In genomic region chr6:56962451-56962850, GRCh38 we compare ENCODE assay signal across 20 cellular contexts. TPM values are rescaled to one million over a fixed set of nuclear protein-coding genes. Genes with fewer than 3 reads are reported as not detected.
DNase-seq lines count a peak whose midpoint lies in the region; ATAC-seq and TF ChIP-seq lines count a peak whose summit lies in the region.
"Had no signal": no experiment of that assay in that cellular context is flagged by ENCODE, and none has a peak within 500 bp of the region (broad histone marks: within the 10 kb centered on the region; RNA-seq: fewer than 3 reads in every experiment).

No MANE protein-coding gene starts in this region.

- RAD21 ChIA-PET in HCT116 (lab: Charles Lee; ENCODE audit: low non-redundant PET in 1 of 2, low total read pairs in 2 of 2, uncharacterized antibody in 2 of 2, unreplicated experiment in 2 of 2) = no interaction called here

- H3K27ac ChIP-seq in HCT116 (ENCODE audit: low read depth, low read length) = no peak overlapping the region
- H3K27ac ChIP-seq: BLaER1 had no signal

- no peaks in the 10 kb centered on the region for H3K27me3 ChIP-seq in HCT116 (ENCODE audit: insufficient read depth, low read length)
- H3K27me3 ChIP-seq: BLaER1 had no signal

- CTCF ChIA-PET in HCT116 (lab: Charles Lee) = interaction anchor here (4.5 kb wide), 1 partner anchor 59 kb away, joined by 43 read pairs; no protein-coding TSS in a partner anchor

- H3K79me2 ChIP-seq in HCT116 (ENCODE audit: insufficient read depth, low read length) = no peaks in the 10 kb centered on the region

- TF ChIP-seq RAD21 in HCT116 (IDR thresholded peaks at IDR 0.05; ENCODE audit: low read depth) = no peak

- TF ChIP-seq POLR2A in HCT116 (IDR thresholded peaks at IDR 0.05; ENCODE audit: borderline replicate concordance, extremely low read depth, insufficient read depth, insufficient read length) = no peak

- H2AFZ ChIP-seq in HCT116 (ENCODE audit: low read depth, low read length, poor library complexity, severe bottlenecking) = no peak overlapping the region

- BruUV-seq in HCT116 (replicated peaks; lab: Mats Ljungman, UMichigan) = no TSS peak

- H3K4me1 ChIP-seq in HCT116 (ENCODE audit: control insufficient read depth in 1 of 2, insufficient read depth in 2 of 2, low read length in 2 of 2) = peaks cover 3 to 40% of the 10 kb centered on the region in 2 experiments; a peak in 3 of 4 replicates
- H3K4me1 ChIP-seq: BLaER1 had no signal

- H3K4me3 ChIP-seq in HCT116 (replicated peaks in 1 of 2; ENCODE audit: low read depth in 1 of 2, low read length in 2 of 2) = no peak overlapping the region
- H3K4me3 ChIP-seq: BLaER1 had no signal

- TF ChIP-seq CTCF in HCT116 (IDR thresholded peaks at IDR 0.05 in 2 of 3, conservative IDR thresholded peaks at IDR 0.05 in 1 of 3; ENCODE audit: borderline replicate concordance in 1 of 3, insufficient read depth in 1 of 3, low read depth in 2 of 3, low read length in 2 of 3) = no peak

- ATAC-seq in HCT116 = peak; percentile 46
- no peak for ATAC-seq in GM18858 (IDR thresholded peaks at IDR 0.05; ENCODE audit: unreplicated experiment)
- ATAC-seq in sciatic nerve = no peak
- no peak for ATAC-seq in GM19023 (IDR thresholded peaks at IDR 0.05; ENCODE audit: unreplicated experiment)
- ATAC-seq: CD8-positive, alpha-beta T cell; PC-3; T-cell had no signal

- no peaks in the 10 kb centered on the region for H4K20me1 ChIP-seq in HCT116 (ENCODE audit: insufficient read depth)
- H4K20me1 ChIP-seq: BLaER1 had no signal

- no peaks in the 10 kb centered on the region for H3K9me2 ChIP-seq in HCT116 (ENCODE audit: insufficient read depth)

- no peaks in the 10 kb centered on the region for H3K9me3 ChIP-seq in HCT116 (ENCODE audit: control insufficient read depth in 1 of 2, insufficient read depth in 1 of 2, low read depth in 1 of 2, low read length in 2 of 2)
- H3K9me3 ChIP-seq: BLaER1 had no signal

- intact Hi-C loops in HCT116 (cut with micrococcal nuclease) (no loop called here), sciatic nerve (cut with DNase I) (no loop called here)

- POLR2A ChIA-PET in HCT116 (lab: Charles Lee) = no interaction called here

- H3K36me3 ChIP-seq in HCT116 (ENCODE audit: control insufficient read depth in 1 of 2, insufficient read depth in 2 of 2, low read length in 2 of 2) = no peaks in the 10 kb centered on the region
- H3K36me3 ChIP-seq: BLaER1 had no signal

- peak overlapping the region; percentile 3; the same call in 1 of the 2 replicates for H3K4me2 ChIP-seq in HCT116 (ENCODE audit: low read length)
- H3K4me2 ChIP-seq: BLaER1 had no signal

- H3K9ac ChIP-seq in HCT116 (ENCODE audit: low read length) = no peak overlapping the region
- H3K9ac ChIP-seq: BLaER1 had no signal

- peak; percentile 54 for DNase-seq in EH (ENCODE audit: low read depth)
- DNase-seq in HCT116 (ENCODE audit: low read depth, low spot score) = no peak
- peak; percentile 13 for DNase-seq in NCI-H69 (lab: John Stamatoyannopoulos, UW)
- peak; percentile 77 for DNase-seq in glomerular visceral epithelial cell (ENCODE audit: extremely low spot score)
- no peak for DNase-seq in SHP77 (lab: John Stamatoyannopoulos, UW)
- DNase-seq in sciatic nerve (ENCODE audit: low spot score) = no peak
- DNase-seq: CD8-positive, alpha-beta T cell; Karpas-422; NCI-H1417 treated with DMSO at 0.1 percent for 48 hours; NCI-H2029; NCI-H2171; NCI-H446 treated with DMSO at 0.1 percent for 48 hours; NCI-H748 treated with DMSO at 0.1 percent for 48 hours; PC-3; T-cell; T-helper 9 cell had no signal

TF ChIP-seq in HCT116, 20 proteins besides CTCF, POLR2A, EP300 and RAD21:
- no peak for TF ChIP-seq MAX (IDR thresholded peaks at IDR 0.05)
- TF ChIP-seq ZBTB33 (IDR thresholded peaks at IDR 0.05; ENCODE audit: extremely low read depth, insufficient replicate concordance, low read length) = no peak
- no peak for TF ChIP-seq JUND (IDR thresholded peaks at IDR 0.05)
- no peak for TF ChIP-seq TCF7L2 (IDR thresholded peaks at IDR 0.05; ENCODE audit: borderline replicate concordance, extremely low read depth, insufficient read depth, insufficient read length)
- TF ChIP-seq ELF1 (IDR thresholded peaks at IDR 0.05; ENCODE audit: borderline replicate concordance, low read depth) = no peak
- TF ChIP-seq REST (IDR thresholded peaks at IDR 0.05; ENCODE audit: low read depth) = no peak
- TF ChIP-seq SP1 (IDR thresholded peaks at IDR 0.05; ENCODE audit: low read depth) = 0 out of 2 replicates have a peak, but pooled peaks have one; percentile 14
- TF ChIP-seq POLR2AphosphoS5 (IDR thresholded peaks at IDR 0.05; ENCODE audit: low read depth, low read length) = no peak

RNA-seq across cellular contexts. Expression of gene BEND6, which starts 7.5 kb away (rescaled TPM):
- total RNA-seq in HCT116 (2021; ENCODE audit: unreplicated experiment) (4.0 TPM), sciatic nerve (4.4 TPM)
- polyA plus RNA-seq in HCT116 (2012) = 0.69 and 1.3 TPM in 2 replicates
- total RNA-seq: CD8-positive, alpha-beta T cell; HT-29; T-cell had no signal

Comparison
In these comparisons a context has a peak if more than half of its experiments do, and no peak if none do; other contexts are left out.
1. DNase-seq: peak in EH (single experiment), NCI-H69 (single experiment) and glomerular visceral epithelial cell (single experiment); none in HCT116 (single experiment), SHP77 (0 of 2) and sciatic nerve (single experiment).